ENCODE assay signal across 28 cellular contexts in the genomic region with DNA sequence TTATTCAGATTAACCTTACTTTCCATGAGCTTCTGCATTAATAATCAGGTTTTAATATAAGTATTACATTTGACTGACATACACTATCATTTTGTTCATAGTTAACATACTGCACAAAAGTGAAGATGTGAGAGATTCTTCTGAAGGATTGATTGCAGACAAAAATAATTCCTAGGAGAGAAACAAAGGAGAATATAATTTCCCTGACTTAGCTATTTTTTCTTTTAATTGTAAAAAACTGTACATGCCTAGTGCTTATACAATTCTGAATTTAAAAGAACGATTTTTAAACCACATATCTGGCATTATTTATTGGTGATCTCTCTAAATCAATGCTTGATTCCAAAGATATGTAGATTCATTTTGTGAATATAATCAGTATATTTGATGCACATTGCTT.
"Had no signal": no experiment of that assay in that cellular context is flagged by ENCODE, and none has a peak within 500 bp of the region (broad histone marks: within the 10 kb centered on the region; RNA-seq: fewer than 3 reads in every experiment).

No MANE protein-coding gene starts in this region.

- H3K27ac ChIP-seq: colonic mucosa, coronary artery, dorsolateral prefrontal cortex, epithelial cell of prostate, esophagus muscularis mucosa, esophagus squamous epithelium, foreskin keratinocyte, gastrocnemius medialis, gastroesophageal sphincter, heart left ventricle, heart right ventricle had no signal

- H3K9me3 ChIP-seq: colonic mucosa, gastrocnemius medialis had no signal

- ATAC-seq: effector memory CD8-positive, alpha-beta T cell; esophagus mucosa; foreskin keratinocyte; gastrocnemius medialis; gastroesophageal sphincter; heart left ventricle; heart right ventricle had no signal

- H3K4me1 Mint-ChIP-seq: endodermal cell had no signal

- H3K9me3 Mint-ChIP-seq: dendritic cell treated with granulocyte-macrophage colony-stimulating factor and Interleukin-4, amounts not matched to agents 40 ng/mL and 50 ng/mL, for 4 days; effector memory CD8-positive, alpha-beta T cell had no signal

- H3K4me3 ChIP-seq: colonic mucosa, coronary artery, dorsolateral prefrontal cortex, esophagus muscularis mucosa, esophagus squamous epithelium, gastrocnemius medialis, gastroesophageal sphincter, heart left ventricle, heart right ventricle had no signal

- H3K4me3 Mint-ChIP-seq: dendritic cell treated with granulocyte-macrophage colony-stimulating factor and Interleukin-4, amounts not matched to agents 40 ng/mL and 50 ng/mL, for 4 days; effector memory CD8-positive, alpha-beta T cell; endodermal cell had no signal

- DNase-seq: colonic mucosa; cortex of kidney; dermis blood vessel endothelial cell; dorsolateral prefrontal cortex; effector CD4-positive, alpha-beta T cell; effector CD8-positive, alpha-beta T cell; effector memory CD4-positive, alpha-beta T cell; effector memory CD8-positive, alpha-beta T cell; endodermal cell; erythroblast; esophagus squamous epithelium; foreskin fibroblast; foreskin keratinocyte; foreskin melanocyte; gastrocnemius medialis; glutamatergic neuron; head of caudate nucleus; heart left ventricle; heart right ventricle had no signal

- H3K27ac Mint-ChIP-seq: dendritic cell treated with granulocyte-macrophage colony-stimulating factor and Interleukin-4, amounts not matched to agents 40 ng/mL and 50 ng/mL, for 4 days; effector memory CD8-positive, alpha-beta T cell; endodermal cell had no signal

- H3K27me3 ChIP-seq: colonic mucosa, dorsolateral prefrontal cortex, esophagus muscularis mucosa, esophagus squamous epithelium, foreskin keratinocyte, gastrocnemius medialis, gastroesophageal sphincter, heart left ventricle, heart right ventricle had no signal

- FAIRE-seq: colon, endometrium, endothelial cell of umbilical vein had no signal

- H3K36me3 ChIP-seq: colonic mucosa, esophagus muscularis mucosa, esophagus squamous epithelium, gastrocnemius medialis, gastroesophageal sphincter, heart left ventricle, heart right ventricle had no signal

- H3K27me3 Mint-ChIP-seq: effector memory CD8-positive, alpha-beta T cell had no signal

- H3K4me1 ChIP-seq: colonic mucosa, esophagus muscularis mucosa, esophagus squamous epithelium, foreskin keratinocyte, gastrocnemius medialis, gastroesophageal sphincter had no signal
